8 cellular contexts compared by ENCODE assay signal in genomic region chrX:12975999-12976558, GRCh38. TPM values are rescaled to one million over a fixed set of nuclear protein-coding genes. Genes with fewer than 3 reads are reported as not detected.
DNase-seq lines count a peak whose midpoint lies in the region; ATAC-seq and TF ChIP-seq lines count a peak whose summit lies in the region.

No MANE protein-coding gene starts in this region.

- no peak overlapping the region for H3K4me3 ChIP-seq in KMS-11 (IDR thresholded peaks at IDR 0.05; ENCODE audit: insufficient read depth, low read depth, low read length)
- H3K4me3 ChIP-seq in lung, result peak overlapping the region; percentile 77
- peak overlapping the region; percentile 86 to 87 for H3K4me3 ChIP-seq in tibial artery

- H3K4me3 Mint-ChIP-seq in T-helper 2 cell treated with Interferon-gamma antibody and Interleukin-4, amounts not matched to agents 5 μg/mL and 100 μg/mL, for 36 hours, result peak overlapping the region; percentile 99

- peaks cover 29% of the 10 kb centered on the region for H3K79me2 ChIP-seq in KMS-11 (ENCODE audit: insufficient read depth, low read depth)

- WGBS in lung, 2 donors, result 0 to 18% methylated on average over 30 to 34 of the region's 34 CpGs

- no peak overlapping the region for H2AFZ ChIP-seq in KMS-11 (ENCODE audit: low read depth)

- peak overlapping the region; percentile 97 for H3K9ac ChIP-seq in KMS-11

- H3K36me3 ChIP-seq in KMS-11 (ENCODE audit: insufficient read depth) (no peaks in the 10 kb centered on the region), lung (ENCODE audit: control insufficient read depth in 2 of 2, insufficient read depth in 2 of 2, low read length in 2 of 2) (no peaks in the 10 kb centered on the region), tibial artery (no peaks in the 10 kb centered on the region)

- H3K9me3 ChIP-seq in lung (ENCODE audit: control insufficient read depth in 2 of 2, insufficient read depth in 1 of 2, low read length in 1 of 2) (peaks cover 0 to 5% of the 10 kb centered on the region in 2 donors), tibial artery (no peaks in the 10 kb centered on the region)

- peaks cover 30% of the 10 kb centered on the region for H3K4me1 Mint-ChIP-seq in T-helper 2 cell treated with Interferon-gamma antibody and Interleukin-4, amounts not matched to agents 5 μg/mL and 100 μg/mL, for 36 hours (ENCODE audit: low read depth)

- H3K27me3 Mint-ChIP-seq in T-helper 2 cell treated with Interferon-gamma antibody and Interleukin-4, amounts not matched to agents 5 μg/mL and 100 μg/mL, for 36 hours (ENCODE audit: low read depth), result peaks cover 2% of the 10 kb centered on the region

- H4K20me1 ChIP-seq in KMS-11 (ENCODE audit: insufficient read depth), result no peaks in the 10 kb centered on the region

- no peak for ATAC-seq in lung (ENCODE audit: insufficient read depth, low FRiP score)
- no peak for ATAC-seq in HG03135 (IDR thresholded peaks at IDR 0.05; ENCODE audit: unreplicated experiment)

- H3K9me3 Mint-ChIP-seq in T-helper 2 cell treated with Interferon-gamma antibody and Interleukin-4, amounts not matched to agents 5 μg/mL and 100 μg/mL, for 36 hours, result no peaks in the 10 kb centered on the region

- peaks cover 41% of the 10 kb centered on the region for H3K36me3 Mint-ChIP-seq in T-helper 2 cell treated with Interferon-gamma antibody and Interleukin-4, amounts not matched to agents 5 μg/mL and 100 μg/mL, for 36 hours (ENCODE audit: low read depth)

- H3K27ac Mint-ChIP-seq in T-helper 2 cell treated with Interferon-gamma antibody and Interleukin-4, amounts not matched to agents 5 μg/mL and 100 μg/mL, for 36 hours, result peak overlapping the region; percentile 99

- peak overlapping the region; percentile 79 for H3K4me2 ChIP-seq in KMS-11

- TF ChIP-seq CTCF in KMS-11 (conservative IDR thresholded peaks at IDR 0.05; ENCODE audit: low read depth, low read length) (no peak), lung (IDR thresholded peaks at IDR 0.05; ENCODE audit: control extremely low read depth, extremely low read depth) (no peak), tibial artery (IDR thresholded peaks at IDR 0.05) (no peak)

- peak overlapping the region; percentile 96 for H3K27ac ChIP-seq in KMS-11
- H3K27ac ChIP-seq in lung (ENCODE audit: low read depth in 1 of 2, low read length in 1 of 2), result peak overlapping the region; percentile 80 to 97
- peak overlapping the region; percentile 92 to 98 for H3K27ac ChIP-seq in tibial artery

- peaks cover 29% of the 10 kb centered on the region for H3K4me1 ChIP-seq in KMS-11 (ENCODE audit: low read depth, poor library complexity, severe bottlenecking)
- H3K4me1 ChIP-seq in lung (ENCODE audit: control insufficient read depth in 2 of 2, insufficient read depth in 2 of 2, low read length in 2 of 2), result peaks cover 0 to 5% of the 10 kb centered on the region in 2 donors
- peaks cover 0 to 40% (median 1%) of the 10 kb centered on the region in 4 donors for H3K4me1 ChIP-seq in tibial artery

- intact Hi-C loops in tibial artery (cut with DNase I; ENCODE audit: low total_unique reads), result loop anchor here (5.0 to 10.0 kb wide), 2 partner anchors 119 to 456 kb away; no protein-coding TSS in a partner anchor

- DNase-seq in COLO668 (lab: John Stamatoyannopoulos, UW; ENCODE audit: unreplicated experiment), result peak; percentile 47
- DNase-seq in T-helper 2 cell treated with Interferon-gamma antibody and Interleukin-4, amounts not matched to agents 5 μg/mL and 100 μg/mL, for 36 hours (ENCODE audit: low spot score), result no peak
- DNase-seq in effector CD4-positive, alpha-beta T cell, result peak; percentile 11
- peak; percentile 66 for DNase-seq in lung (ENCODE audit: low spot score)
- peak; percentile 42 to 63 for DNase-seq in tibial artery
- DNase-seq in KG1 (lab: John Stamatoyannopoulos, UW), result no peak

- H3K27me3 ChIP-seq in KMS-11 (ENCODE audit: insufficient read depth, low read depth) (no peaks in the 10 kb centered on the region), lung (ENCODE audit: control insufficient read depth, insufficient read depth) (no peaks in the 10 kb centered on the region), tibial artery (no peaks in the 10 kb centered on the region)

RNA-seq across cellular contexts. Expression of gene TMSB4X, which starts 1.2 kb away (rescaled TPM):
- 1,000 to 10,000 TPM; 4,686 to 8,614 TPM for total RNA-seq in lung
- 1,000 to 10,000 TPM; 7,790 to 9,527 TPM for polyA plus RNA-seq in lung

Comparison
In these comparisons a context has a peak if more than half of its experiments do, and no peak if none do; other contexts are left out.
1. DNase-seq: peak in COLO668 (single experiment), effector CD4-positive, alpha-beta T cell (single experiment), lung (single experiment) and tibial artery (2 of 2); none in T-helper 2 cell treated with Interferon-gamma antibody and Interleukin-4, amounts not matched to agents 5 μg/mL and 100 μg/mL, for 36 hours (single experiment) and KG1 (single experiment).
2. Peak in every context shown above with its lines, with median percentiles within 50 percentile points of each other: H3K27ac ChIP-seq.